In the genomic region with DNA sequence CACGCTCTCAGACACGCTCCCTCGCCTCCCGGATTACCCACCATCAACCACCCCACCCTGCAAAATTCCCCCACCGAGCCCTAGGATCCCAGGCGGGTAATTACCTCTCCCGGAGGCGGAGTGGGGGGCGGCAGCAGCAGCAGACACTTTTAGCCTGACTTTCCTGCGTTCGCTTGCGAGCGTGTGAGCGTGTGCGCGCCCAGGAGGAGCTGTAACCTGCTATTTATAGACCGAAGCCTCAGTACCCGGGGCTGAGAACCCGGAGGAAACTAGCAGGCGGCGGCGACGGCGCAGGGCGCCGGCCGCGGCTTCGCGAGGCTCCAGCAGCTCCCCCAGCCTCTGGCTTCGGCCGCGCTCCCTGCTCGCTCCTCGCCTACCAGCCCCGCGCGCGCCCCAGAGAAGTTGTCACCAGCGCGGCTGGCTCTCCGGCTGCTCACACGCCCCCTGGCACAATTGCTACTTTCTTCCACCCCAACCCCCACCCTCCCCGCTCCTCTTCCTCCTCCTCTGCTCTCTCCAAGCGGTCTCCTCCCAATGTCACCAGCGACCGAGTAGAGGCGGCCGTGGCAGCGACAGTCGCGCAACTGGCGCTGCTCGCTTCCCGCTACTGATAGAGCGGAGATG, we compare ENCODE assay signal across 8 cellular contexts. TPM values are rescaled to one million over a fixed set of nuclear protein-coding genes. Genes with fewer than 3 reads are reported as not detected.
A peak's percentile ranks its signal among the peaks of the same experiment; 100 is the strongest.
DNase-seq lines count a peak whose midpoint lies in the region; ATAC-seq and TF ChIP-seq lines count a peak whose summit lies in the region.

Gene INPP4B, minus strand, starts transcription at position 197 of the 624 bp plus-strand sequence.

- H3K27ac ChIP-seq in neural cell (ENCODE audit: low read length): no peak within 1 kb of the TSS
- H3K27ac ChIP-seq in thymus (ENCODE audit: low read depth): peak within 1 kb of the TSS; percentile 36

- H4K20me1 ChIP-seq in neural cell (ENCODE audit: insufficient read depth): no peaks in the 10 kb centered on the region

- no peak for TF ChIP-seq EP300 in neural cell (conservative IDR thresholded peaks at IDR 0.05; ENCODE audit: poor library complexity, severe bottlenecking)

- peaks cover 42% of the 10 kb centered on the region for H3K27me3 ChIP-seq in neural cell (ENCODE audit: insufficient read depth, low read depth, low read length)
- H3K27me3 ChIP-seq in thymus (ENCODE audit: control insufficient read depth, insufficient read depth): no peaks in the 10 kb centered on the region

- no peaks in the 10 kb centered on the region for H3K36me3 ChIP-seq in neural cell (ENCODE audit: insufficient read depth, low read length)
- no peaks in the 10 kb centered on the region for H3K36me3 ChIP-seq in thymus (ENCODE audit: control insufficient read depth, insufficient read depth)

- H3K9me2 ChIP-seq in neural cell (ENCODE audit: insufficient read depth, low read length): no peaks in the 10 kb centered on the region

- H3F3A ChIP-seq in neural cell (ENCODE audit: insufficient read depth, low read length, poor library complexity, severe bottlenecking): no peaks in the 10 kb centered on the region

- ATAC-seq in GM21786 (IDR thresholded peaks at IDR 0.05; ENCODE audit: unreplicated experiment): peak; percentile 40

- H3K9ac ChIP-seq in neural cell (ENCODE audit: low read length): peak within 1 kb of the TSS; percentile 63

- peak within 1 kb of the TSS; percentile 85 for H3K4me2 ChIP-seq in neural cell (ENCODE audit: low read length)

- peak; percentile 58 for DNase-seq in AG10803 (ENCODE audit: low read depth)
- peak; percentile 27 for DNase-seq in RPMI7951 (ENCODE audit: low read depth)
- peak; percentile 14 to 46 (median 16) for DNase-seq in activated naive CD4-positive, alpha-beta T cell (lab: John Stamatoyannopoulos, UW)
- DNase-seq in foreskin melanocyte: peak; percentile 23
- no peak for DNase-seq in NCI-H187 treated with DMSO at 0.1 percent for 48 hours (lab: John Stamatoyannopoulos, UW)

- H3K79me2 ChIP-seq in neural cell (replicated peaks; ENCODE audit: insufficient read depth, low read length): no peaks in the 10 kb centered on the region

- H3K9me3 ChIP-seq in neural cell (ENCODE audit: low read length): no peaks in the 10 kb centered on the region
- no peaks in the 10 kb centered on the region for H3K9me3 ChIP-seq in thymus (ENCODE audit: control insufficient read depth)

- H2AFZ ChIP-seq in neural cell (ENCODE audit: low read depth, low read length): peak within 1 kb of the TSS; percentile 32

- TF ChIP-seq CTCF in AG10803 (conservative IDR thresholded peaks at IDR 0.05; ENCODE audit: low read length) (no peak), neural cell (IDR thresholded peaks at IDR 0.05; ENCODE audit: poor library complexity, severe bottlenecking) (no peak)

- peaks cover 7% of the 10 kb centered on the region for H3K4me1 ChIP-seq in thymus (ENCODE audit: control insufficient read depth, insufficient read depth, low read length)

- TF ChIP-seq RAD21 in neural cell (conservative IDR thresholded peaks at IDR 0.05): no peak

- H3K4me3 ChIP-seq in AG10803 (ENCODE audit: low read length) (peak within 1 kb of the TSS; percentile 78), neural cell (ENCODE audit: low read length) (peak within 1 kb of the TSS; percentile 86), thymus (ENCODE audit: low read length) (peak within 1 kb of the TSS; percentile 73)

- under 1% methylated on average over 56 of the region's 56 CpGs for WGBS in thymus

TF ChIP-seq in neural cell, 6 proteins besides CTCF, POLR2A, EP300 and RAD21:
- no peak for TF ChIP-seq EZH2 (IDR thresholded peaks at IDR 0.05; ENCODE audit: borderline replicate concordance, insufficient read depth, low read length, poor library complexity, severe bottlenecking)
- TF ChIP-seq, protein P1, sequence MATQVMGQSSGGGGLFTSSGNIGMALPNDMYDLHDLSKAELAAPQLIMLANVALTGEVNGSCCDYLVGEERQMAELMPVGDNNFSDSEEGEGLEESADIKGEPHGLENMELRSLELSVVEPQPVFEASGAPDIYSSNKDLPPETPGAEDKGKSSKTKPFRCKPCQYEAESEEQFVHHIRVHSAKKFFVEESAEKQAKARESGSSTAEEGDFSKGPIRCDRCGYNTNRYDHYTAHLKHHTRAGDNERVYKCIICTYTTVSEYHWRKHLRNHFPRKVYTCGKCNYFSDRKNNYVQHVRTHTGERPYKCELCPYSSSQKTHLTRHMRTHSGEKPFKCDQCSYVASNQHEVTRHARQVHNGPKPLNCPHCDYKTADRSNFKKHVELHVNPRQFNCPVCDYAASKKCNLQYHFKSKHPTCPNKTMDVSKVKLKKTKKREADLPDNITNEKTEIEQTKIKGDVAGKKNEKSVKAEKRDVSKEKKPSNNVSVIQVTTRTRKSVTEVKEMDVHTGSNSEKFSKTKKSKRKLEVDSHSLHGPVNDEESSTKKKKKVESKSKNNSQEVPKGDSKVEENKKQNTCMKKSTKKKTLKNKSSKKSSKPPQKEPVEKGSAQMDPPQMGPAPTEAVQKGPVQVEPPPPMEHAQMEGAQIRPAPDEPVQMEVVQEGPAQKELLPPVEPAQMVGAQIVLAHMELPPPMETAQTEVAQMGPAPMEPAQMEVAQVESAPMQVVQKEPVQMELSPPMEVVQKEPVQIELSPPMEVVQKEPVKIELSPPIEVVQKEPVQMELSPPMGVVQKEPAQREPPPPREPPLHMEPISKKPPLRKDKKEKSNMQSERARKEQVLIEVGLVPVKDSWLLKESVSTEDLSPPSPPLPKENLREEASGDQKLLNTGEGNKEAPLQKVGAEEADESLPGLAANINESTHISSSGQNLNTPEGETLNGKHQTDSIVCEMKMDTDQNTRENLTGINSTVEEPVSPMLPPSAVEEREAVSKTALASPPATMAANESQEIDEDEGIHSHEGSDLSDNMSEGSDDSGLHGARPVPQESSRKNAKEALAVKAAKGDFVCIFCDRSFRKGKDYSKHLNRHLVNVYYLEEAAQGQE (IDR thresholded peaks at IDR 0.05; ENCODE audit: borderline replicate concordance): no peak
- peak; percentile 14 for TF ChIP-seq SMC3 (conservative IDR thresholded peaks at IDR 0.05; ENCODE audit: poor library complexity)
- TF ChIP-seq MXI1 (conservative IDR thresholded peaks at IDR 0.05; ENCODE audit: poor library complexity, severe bottlenecking): no peak
- no peak for TF ChIP-seq POLR2AphosphoS5 (IDR thresholded peaks at IDR 0.05)
- TF ChIP-seq TAF1 (IDR thresholded peaks at IDR 0.05; ENCODE audit: low read depth): peak; percentile 35

RNA-seq across cellular contexts. Expression of gene INPP4B, which starts in this region (rescaled TPM):
- total RNA-seq in RPMI7951 (2014; rRNA removed; shearing (Covaris generic)): 11.7 and 14.1 TPM in 2 replicates
- polyA plus RNA-seq in neural cell (0.10 and 0.30 TPM in 2 replicates), thymus (2.3 TPM)
- polyA minus RNA-seq in neural cell: 1.6 and 4.6 TPM in 2 replicates
